Comparison of ENCODE assay signal across 17 cellular contexts in genomic region chr11:122665882-122666281, GRCh38. TPM values are rescaled to one million over a fixed set of nuclear protein-coding genes. Genes with fewer than 3 reads are reported as not detected.
A peak's percentile ranks its signal among the peaks of the same experiment; 100 is the strongest.
DNase-seq lines count a peak whose midpoint lies in the region; ATAC-seq and TF ChIP-seq lines count a peak whose summit lies in the region.
"Had no signal": no experiment of that assay in that cellular context is flagged by ENCODE, and none has a peak within 500 bp of the region (broad histone marks: within the 10 kb centered on the region; RNA-seq: fewer than 3 reads in every experiment).

No MANE protein-coding gene starts in this region.

- CTCF ChIA-PET in CD4-positive, alpha-beta memory T cell (lab: Charles Lee; ENCODE audit: partially characterized antibody) = interaction anchor here (1.4 to 20.7 kb wide), 4 partner anchors 8 to 85 kb away, joined by 4 to 440 read pairs (median 36); partner anchors contain the start of gene UBASH3B
- CTCF ChIA-PET in IMR-90 (lab: Yijun Ruan, JAX) = interaction anchor here (2.0 kb wide), 1 partner anchor 115 kb away, joined by 4 read pairs; no protein-coding TSS in a partner anchor

- ATAC-seq in IMR-90 (ENCODE audit: low read depth) (peak; percentile 15; the same call in 1 of the 2 replicates), HG03139 (IDR thresholded peaks at IDR 0.05; ENCODE audit: unreplicated experiment) (no peak)

- no peaks in the 10 kb centered on the region for H3K27me3 ChIP-seq in CD4-positive, alpha-beta memory T cell (ENCODE audit: insufficient read depth, low read length)
- no peaks in the 10 kb centered on the region for H3K27me3 ChIP-seq in IMR-90 (ENCODE audit: control insufficient read depth, insufficient read depth, low read length)
- H3K27me3 ChIP-seq: SJCRH30, uterus had no signal

- H2AFZ ChIP-seq in IMR-90 (replicated peaks; ENCODE audit: low read length, poor library complexity) = peak overlapping the region; percentile 54

- TF ChIP-seq RAD21 in IMR-90 (IDR thresholded peaks at IDR 0.05; ENCODE audit: low read length) = no peak

- no peaks in the 10 kb centered on the region for H3K27me3 Mint-ChIP-seq in CD4-positive, alpha-beta memory T cell
- peaks cover 5% of the 10 kb centered on the region for H3K27me3 Mint-ChIP-seq in nephron progenitor cell (ENCODE audit: low read depth, poor library complexity)
- H3K27me3 Mint-ChIP-seq: central memory CD8-positive, alpha-beta T cell had no signal

- peaks cover 0 to 4% (median under 1%) of the 10 kb centered on the region in 8 donors for H3K9me3 Mint-ChIP-seq in CD4-positive, alpha-beta memory T cell
- peaks cover 11% of the 10 kb centered on the region for H3K9me3 Mint-ChIP-seq in nephron progenitor cell

- TF ChIP-seq POLR2A in IMR-90 (IDR thresholded peaks at IDR 0.05; ENCODE audit: low read depth, low read length) = no peak

- peaks cover 28% of the 10 kb centered on the region for H3K9me1 ChIP-seq in IMR-90 (ENCODE audit: insufficient read depth, low read length)

- intact Hi-C loops in CD4-positive, alpha-beta memory T cell (cut with micrococcal nuclease) = no loop called here
- intact Hi-C loops in IMR-90 (cut with micrococcal nuclease) = no loop called here
- intact Hi-C loops in head of caudate nucleus (cut with DNase I) = no loop called here

- H3K36me3 Mint-ChIP-seq in CD4-positive, alpha-beta memory T cell = peaks cover 7 to 22% of the 10 kb centered on the region in 2 donors
- peaks cover 19% of the 10 kb centered on the region for H3K36me3 Mint-ChIP-seq in nephron progenitor cell (ENCODE audit: low read depth)

- H3K4ac ChIP-seq in IMR-90 (ENCODE audit: low read depth, low read length) = peak overlapping the region; percentile 70

- H4K5ac ChIP-seq in IMR-90 (ENCODE audit: low read depth, low read length) = peak overlapping the region; percentile 19; the same call in 1 of the 2 replicates

- peak overlapping the region; percentile 71; the same call in 1 of the 2 replicates for H3K14ac ChIP-seq in IMR-90 (replicated peaks; ENCODE audit: low read depth, low read length)

- H3K4me2 ChIP-seq in IMR-90 (ENCODE audit: low read depth, low read length) = peak overlapping the region; percentile 59

- no peak overlapping the region for H3K4me3 ChIP-seq in CD4-positive, alpha-beta memory T cell (ENCODE audit: low read length in 2 of 2)
- no peak overlapping the region for H3K4me3 ChIP-seq in IMR-90 (ENCODE audit: insufficient read depth, low read depth, low read length)
- H3K4me3 ChIP-seq: SJCRH30, uterus had no signal

- peak overlapping the region; percentile 86 for H2AK5ac ChIP-seq in IMR-90 (ENCODE audit: low read depth, low read length)

- dilution Hi-C loops in IMR-90 (cut with HindIII; ENCODE audit: low sequenced_read_pairs, unreplicated experiment) = no loop called here

- no peak for TF ChIP-seq CTCF in IMR-90 (conservative IDR thresholded peaks at IDR 0.05; ENCODE audit: low read depth, low read length)
- TF ChIP-seq CTCF in nephron progenitor cell (IDR thresholded peaks at IDR 0.05) = no peak

- peak overlapping the region; percentile 74 for H2AK9ac ChIP-seq in IMR-90 (replicated peaks; ENCODE audit: low read depth, low read length, poor library complexity)

- H4K8ac ChIP-seq in IMR-90 (ENCODE audit: low read depth in 2 of 2, low read length in 2 of 2) = peak overlapping the region in 1 of 2 experiments; percentile 37; a peak in 1 of 4 replicates

- in situ Hi-C loops in IMR-90 (cut with MboI; ENCODE audit: low sequenced_read_pairs) = no loop called here

- WGBS in IMR-90 (ENCODE audit: extremely low coverage in 2 of 2, insufficient read length in 1 of 2), 2 experiments = 61% methylated on average over 5 of the region's 10 CpGs; no CpG with 5 or more reads in 1 of the 2 experiments

- DNase-seq in CD4-positive, alpha-beta memory T cell = no peak
- DNase-seq in IMR-90 = peak; percentile 33
- no peak for DNase-seq in nephron progenitor cell
- no peak for DNase-seq in head of caudate nucleus
- DNase-seq in activated naive CD4-positive, alpha-beta T cell treated with anti-CD3 and anti-CD28 coated beads, Interleukin-2, amount 50 U/mL, for 16 hours = no peak
- DNase-seq: hypothalamus, kidney, NCI-H1436 treated with DMSO at 0.1 percent for 48 hours, NCI-H526 treated with DMSO at 0.1 percent for 48 hours, OCI-M1, SJCRH30, substantia nigra, T-helper 9 cell, uterus had no signal

- H3K56ac ChIP-seq in IMR-90 (ENCODE audit: extremely low read depth, insufficient read depth, low read length) = no peak overlapping the region

- H3K18ac ChIP-seq in IMR-90 (ENCODE audit: low read depth, low read length) = peak overlapping the region; percentile 12

- H2BK20ac ChIP-seq in IMR-90 (ENCODE audit: low read depth, low read length) = peak overlapping the region; percentile 53; the same call in 1 of the 2 replicates

- peak overlapping the region in 5 of 8 donors; percentile 26 to 75 (median 74) for H3K4me3 Mint-ChIP-seq in CD4-positive, alpha-beta memory T cell
- no peak overlapping the region for H3K4me3 Mint-ChIP-seq in nephron progenitor cell

- H4K20me1 ChIP-seq in IMR-90 (ENCODE audit: insufficient read depth, low read length) = peaks cover 32% of the 10 kb centered on the region

- no peak overlapping the region for H4K91ac ChIP-seq in IMR-90 (ENCODE audit: insufficient read depth, low read depth, low read length)

- peak overlapping the region; percentile 27 for H3K9ac ChIP-seq in IMR-90 (ENCODE audit: low read depth, low read length)

- no peak overlapping the region for H2BK15ac ChIP-seq in IMR-90 (ENCODE audit: low read depth, low read length)

- POLR2A ChIA-PET in CD4-positive, alpha-beta memory T cell (lab: Charles Lee; ENCODE audit: partially characterized antibody) = interaction anchor here (0.6 to 5.7 kb wide), 7 partner anchors 8 to 99 kb away, joined by 3 to 73 read pairs (median 12); partner anchors contain the start of gene UBASH3B
- POLR2A ChIA-PET in IMR-90 (lab: Charles Lee; ENCODE audit: unreplicated experiment) = interaction anchor here (0.6 kb wide), 1 partner anchor 209 kb away, joined by 5 read pairs; no protein-coding TSS in a partner anchor

- H2BK120ac ChIP-seq in IMR-90 (ENCODE audit: low read depth, low read length) = peak overlapping the region; percentile 42; the same call in 1 of the 2 replicates

- peaks cover 53 to 77% (median 66%) of the 10 kb centered on the region in 4 donors for H3K4me1 Mint-ChIP-seq in CD4-positive, alpha-beta memory T cell
- peaks cover 69% of the 10 kb centered on the region for H3K4me1 Mint-ChIP-seq in nephron progenitor cell

- H3K4me1 ChIP-seq in CD4-positive, alpha-beta memory T cell (ENCODE audit: insufficient read depth, low read length) = peaks cover 71% of the 10 kb centered on the region
- peaks cover 27% of the 10 kb centered on the region for H3K4me1 ChIP-seq in IMR-90 (ENCODE audit: control insufficient read depth, insufficient read depth, low read length)
- H3K4me1 ChIP-seq: SJCRH30, uterus had no signal

- peak overlapping the region; percentile 50 for H2BK5ac ChIP-seq in IMR-90 (ENCODE audit: low read depth, low read length, poor library complexity, severe bottlenecking)

- H3K36me3 ChIP-seq in CD4-positive, alpha-beta memory T cell (ENCODE audit: insufficient read depth, low read length) = no peaks in the 10 kb centered on the region
- peaks cover 4% of the 10 kb centered on the region; the same call in 1 of the 2 replicates for H3K36me3 ChIP-seq in IMR-90 (ENCODE audit: control insufficient read depth, insufficient read depth, low read length)
- H3K36me3 ChIP-seq: SJCRH30, uterus had no signal

- peak overlapping the region; percentile 70 for H3K23ac ChIP-seq in IMR-90 (ENCODE audit: low read depth, low read length)

- H3K9me3 ChIP-seq in CD4-positive, alpha-beta memory T cell (ENCODE audit: control insufficient read depth in 1 of 2, low read length in 2 of 2) = no peaks in the 10 kb centered on the region
- peaks cover 4% of the 10 kb centered on the region for H3K9me3 ChIP-seq in IMR-90 (ENCODE audit: control insufficient read depth, insufficient read depth, low read length)
- H3K9me3 ChIP-seq: SJCRH30, uterus had no signal

- H3K79me1 ChIP-seq in IMR-90 (ENCODE audit: low read depth in 1 of 2, low read length in 2 of 2) = peaks cover 37 to 91% of the 10 kb centered on the region in 2 experiments

- no peak overlapping the region for H3K27ac ChIP-seq in CD4-positive, alpha-beta memory T cell (ENCODE audit: low read depth, low read length)
- H3K27ac ChIP-seq in IMR-90 (ENCODE audit: insufficient read depth, low read length) (peak overlapping the region; percentile 24; the same call in 1 of the 2 replicates), angular gyrus (ENCODE audit: low read depth, low read length) (peak overlapping the region; percentile 7)
- H3K27ac ChIP-seq: SJCRH30, uterus had no signal

- BruUV-seq in IMR-90 (replicated peaks; lab: Mats Ljungman, UMichigan) = no TSS peak

- peak overlapping the region in 4 of 7 donors; percentile 16 to 94 (median 52) for H3K27ac Mint-ChIP-seq in CD4-positive, alpha-beta memory T cell
- H3K27ac Mint-ChIP-seq in nephron progenitor cell = peak overlapping the region; percentile 68

TF ChIP-seq in IMR-90, 13 proteins besides CTCF, POLR2A, EP300 and RAD21:
- TF ChIP-seq CEBPB (IDR thresholded peaks at IDR 0.05; ENCODE audit: low read depth, low read length) = no peak
- no peak for TF ChIP-seq RFX5 (IDR thresholded peaks at IDR 0.05; ENCODE audit: low read depth, low read length)

RNA-seq across cellular contexts. Expression of gene UBASH3B, which starts 10.4 kb away (rescaled TPM):
- total RNA-seq in CD4-positive, alpha-beta memory T cell = 10 to 100 TPM; 26.6 to 30.9 TPM
- 10 to 100 TPM in 1 of 2 donors, 1 to 10 TPM in 1; 6.7 to 13.9 TPM for polyA plus RNA-seq in CD4-positive, alpha-beta memory T cell
- 48.0 and 48.6 TPM in 2 replicates for total RNA-seq in IMR-90 (2012; rRNA removed)
- 27.2 and 28.5 TPM in 2 replicates for polyA plus RNA-seq in IMR-90 (2012; rRNA removed)
- 21.2 and 31.1 TPM in 2 replicates for polyA plus RNA-seq in IMR-90 (2012; cell fraction: cytosol; rRNA removed)
- polyA plus RNA-seq in IMR-90 (2012; cell fraction: nucleus; rRNA removed; ENCODE audit: low replicate concordance) = 23.4 and 27.3 TPM in 2 replicates
